ENCODE assay signal across 18 cellular contexts in genomic region chr15:75031773-75032302, GRCh38. TPM values are rescaled to one million over a fixed set of nuclear protein-coding genes. Genes with fewer than 3 reads are reported as not detected.
DNase-seq lines count a peak whose midpoint lies in the region; ATAC-seq and FAIRE-seq lines count a peak whose summit lies in the region.
"Had no signal": no experiment of that assay in that cellular context is flagged by ENCODE, and none has a peak within 500 bp of the region (broad histone marks: within the 10 kb centered on the region; RNA-seq: fewer than 3 reads in every experiment).

No MANE protein-coding gene starts in this region.

- H3K27ac ChIP-seq in esophagus (ENCODE audit: low read depth in 2 of 2, low read length in 1 of 2) (peak overlapping the region; percentile 73 to 74), subcutaneous abdominal adipose tissue (ENCODE audit: low read depth, low read length) (peak overlapping the region; percentile 18)

- no peak overlapping the region for H3K4me3 ChIP-seq in esophagus (ENCODE audit: low read depth in 1 of 2, low read length in 2 of 2)
- no peak overlapping the region for H3K4me3 ChIP-seq in subcutaneous abdominal adipose tissue (ENCODE audit: low read depth in 1 of 5, low read length in 5 of 5)

- H3K9ac ChIP-seq in subcutaneous abdominal adipose tissue (ENCODE audit: low read length in 5 of 5), result peak overlapping the region in 1 of 5 donors; percentile 31

- peak overlapping the region; percentile 14 for H3K4me3 Mint-ChIP-seq in T-helper 2 cell treated with Interferon-gamma antibody and Interleukin-4, amounts not matched to agents 5 μg/mL and 100 μg/mL, for 36 hours
- no peak overlapping the region for H3K4me3 Mint-ChIP-seq in T-helper 17 cell
- H3K4me3 Mint-ChIP-seq: natural killer cell had no signal

- ATAC-seq in T-helper 17 cell, result no peak
- no peak for ATAC-seq in GM19324 (IDR thresholded peaks at IDR 0.05; ENCODE audit: low FRiP score, unreplicated experiment)
- ATAC-seq: HCT116, left cardiac atrium, natural killer cell had no signal

- H3K4me1 ChIP-seq in esophagus (ENCODE audit: control insufficient read depth in 2 of 2, insufficient read depth in 2 of 2, low read length in 1 of 2) (peaks cover 9 to 18% of the 10 kb centered on the region in 2 donors), subcutaneous abdominal adipose tissue (ENCODE audit: control insufficient read depth in 5 of 5, insufficient read depth in 5 of 5, low read length in 5 of 5) (peaks cover 16 to 58% (median 51%) of the 10 kb centered on the region in 5 donors)

- peaks cover 34% of the 10 kb centered on the region for H3K4me1 Mint-ChIP-seq in T-helper 2 cell treated with Interferon-gamma antibody and Interleukin-4, amounts not matched to agents 5 μg/mL and 100 μg/mL, for 36 hours (ENCODE audit: low read depth)
- peaks cover 29% of the 10 kb centered on the region for H3K4me1 Mint-ChIP-seq in T-helper 17 cell

- FAIRE-seq in frontal cortex (lab: Jason Lieb, UNC), result no peak
- FAIRE-seq: A204.1, endometrium had no signal

- WGBS in esophagus, 2 donors, result 53 to 58% methylated on average over 5 of the region's 5 CpGs

- H3K27me3 ChIP-seq in esophagus (ENCODE audit: control insufficient read depth in 1 of 2, insufficient read depth in 2 of 2, low read length in 2 of 2) (no peaks in the 10 kb centered on the region), subcutaneous abdominal adipose tissue (ENCODE audit: control insufficient read depth in 5 of 5, insufficient read depth in 4 of 5, low read length in 5 of 5) (peaks cover 0 to 7% (median 0%) of the 10 kb centered on the region in 5 donors)

- peak overlapping the region; percentile 60 for H3K27ac Mint-ChIP-seq in T-helper 2 cell treated with Interferon-gamma antibody and Interleukin-4, amounts not matched to agents 5 μg/mL and 100 μg/mL, for 36 hours
- H3K27ac Mint-ChIP-seq in T-helper 17 cell, result peak overlapping the region; percentile 68
- H3K27ac Mint-ChIP-seq: natural killer cell had no signal

- no peaks in the 10 kb centered on the region for H3K9me3 Mint-ChIP-seq in T-helper 2 cell treated with Interferon-gamma antibody and Interleukin-4, amounts not matched to agents 5 μg/mL and 100 μg/mL, for 36 hours
- H3K9me3 Mint-ChIP-seq: natural killer cell had no signal

- no peak for DNase-seq in T-helper 2 cell treated with Interferon-gamma antibody and Interleukin-4, amounts not matched to agents 5 μg/mL and 100 μg/mL, for 36 hours (ENCODE audit: low spot score)
- no peak for DNase-seq in T-helper 2 cell
- no peak for DNase-seq in T-helper 17 cell
- no peak for DNase-seq in frontal cortex (ENCODE audit: low spot score in 2 of 2)
- DNase-seq in DMS79 (lab: John Stamatoyannopoulos, UW), result no peak
- DNase-seq: activated gamma-delta T cell treated with Interleukin-2 at 50 U/mL for 16 hours; head of caudate nucleus; left cardiac atrium; natural killer cell; NCI-H146; retina; stimulated activated CD4-positive, alpha-beta T cell treated with anti-CD3 and anti-CD28 coated beads, Interleukin-2, amount 100 ng/mL, for 24 hours had no signal

- H3K36me3 ChIP-seq in esophagus (ENCODE audit: control insufficient read depth in 2 of 2, insufficient read depth in 2 of 2, low read length in 1 of 2), result no peaks in the 10 kb centered on the region
- peaks cover 0 to under 1% (median 0%) of the 10 kb centered on the region in 5 donors for H3K36me3 ChIP-seq in subcutaneous abdominal adipose tissue (ENCODE audit: control insufficient read depth in 5 of 5, insufficient read depth in 5 of 5, low read length in 5 of 5)

- peaks cover 14% of the 10 kb centered on the region for H3K36me3 Mint-ChIP-seq in T-helper 2 cell treated with Interferon-gamma antibody and Interleukin-4, amounts not matched to agents 5 μg/mL and 100 μg/mL, for 36 hours (ENCODE audit: low read depth)
- H3K36me3 Mint-ChIP-seq in T-helper 17 cell (ENCODE audit: low read depth), result peaks cover 5% of the 10 kb centered on the region
- H3K36me3 Mint-ChIP-seq: natural killer cell had no signal

- H3K9me3 ChIP-seq in T-helper 17 cell (ENCODE audit: control insufficient read depth, low read length, poor library complexity, severe bottlenecking) (no peaks in the 10 kb centered on the region), esophagus (ENCODE audit: control insufficient read depth in 2 of 2, insufficient read depth in 1 of 2, low read depth in 1 of 2, low read length in 1 of 2) (no peaks in the 10 kb centered on the region), subcutaneous abdominal adipose tissue (ENCODE audit: control insufficient read depth in 5 of 5, low read length in 5 of 5) (no peaks in the 10 kb centered on the region)

- H3K27me3 Mint-ChIP-seq in T-helper 2 cell treated with Interferon-gamma antibody and Interleukin-4, amounts not matched to agents 5 μg/mL and 100 μg/mL, for 36 hours (ENCODE audit: low read depth), result no peaks in the 10 kb centered on the region
- no peaks in the 10 kb centered on the region for H3K27me3 Mint-ChIP-seq in T-helper 17 cell

RNA-seq across cellular contexts. Expression of gene PPCDC, which starts 8.4 kb away (rescaled TPM):
- total RNA-seq in T-helper 17 cell, result 1 to 10 TPM; 8.9 to 9.5 TPM
- polyA plus RNA-seq in esophagus, result 10 to 100 TPM; 19.1 to 25.9 TPM
- 3.7 TPM for total RNA-seq in frontal cortex

RNA-seq across cellular contexts. Expression of gene SCAMP5, which starts 36.5 kb away (rescaled TPM):
- total RNA-seq in T-helper 17 cell (1 to 10 TPM; 3.9 to 4.3 TPM), frontal cortex (42.8 TPM)
- polyA plus RNA-seq in esophagus, result under 1 TPM; 0.24 to 0.41 TPM
